ENCODE assay signal across 10 cellular contexts in genomic region chr15:40407343-40407990, GRCh38. TPM values are rescaled to one million over a fixed set of nuclear protein-coding genes. Genes with fewer than 3 reads are reported as not detected.
DNase-seq lines count a peak whose midpoint lies in the region; ATAC-seq and TF ChIP-seq lines count a peak whose summit lies in the region.
"Had no signal": no experiment of that assay in that cellular context is flagged by ENCODE, and none has a peak within 500 bp of the region (broad histone marks: within the 10 kb centered on the region; RNA-seq: fewer than 3 reads in every experiment).

No MANE protein-coding gene starts in this region.

- H3K79me2 ChIP-seq in MM.1S (ENCODE audit: low read length): peaks cover 33% of the 10 kb centered on the region
- H3K79me2 ChIP-seq in hepatocyte: peaks cover 22% of the 10 kb centered on the region

- H3K4me1 ChIP-seq in MM.1S (ENCODE audit: low read length) (peaks cover 36% of the 10 kb centered on the region), hepatocyte (ENCODE audit: insufficient read depth) (peaks cover 18% of the 10 kb centered on the region)

- H2AFZ ChIP-seq in MM.1S (ENCODE audit: low read length) (no peak overlapping the region), hepatocyte (no peak overlapping the region)

- in situ Hi-C loops in GM13977 (cut with MboI; ENCODE audit: low pct_unique_long_range_greater_than_20kb, low sequenced_read_pairs, unreplicated experiment): loop anchor here (25.0 kb wide), 1 partner anchor 370 kb away; the partner anchor contains the start of gene SRP14

- H3K9me3 ChIP-seq in MM.1S (replicated peaks; ENCODE audit: insufficient read depth, low read length) (no peaks in the 10 kb centered on the region), hepatocyte (ENCODE audit: low read depth) (no peaks in the 10 kb centered on the region)

- no peaks in the 10 kb centered on the region for H4K20me1 ChIP-seq in MM.1S (ENCODE audit: insufficient read depth, low read length)
- H4K20me1 ChIP-seq in hepatocyte (ENCODE audit: insufficient read depth, poor library complexity, severe bottlenecking): no peaks in the 10 kb centered on the region

- H3K9me2 ChIP-seq in MM.1S (replicated peaks; ENCODE audit: insufficient read depth, low read length): no peaks in the 10 kb centered on the region
- H3K9me2 ChIP-seq in hepatocyte (replicated peaks; ENCODE audit: insufficient read depth): no peaks in the 10 kb centered on the region

- TF ChIP-seq CTCF in GM13977 (IDR thresholded peaks at IDR 0.05; ENCODE audit: extremely low read depth, insufficient read depth, missing control alignments) (no peak), MM.1S (IDR thresholded peaks at IDR 0.05; ENCODE audit: low read length) (no peak), hepatocyte (IDR thresholded peaks at IDR 0.05; ENCODE audit: poor library complexity) (no peak)

- peak overlapping the region; percentile 61 for H3K27ac ChIP-seq in MM.1S (ENCODE audit: low read length)
- H3K27ac ChIP-seq in hepatocyte: no peak overlapping the region

- H3K36me3 ChIP-seq in MM.1S (replicated peaks; ENCODE audit: insufficient read depth, low read length) (peaks cover 7% of the 10 kb centered on the region), hepatocyte (replicated peaks; ENCODE audit: insufficient read depth, low read depth) (no peaks in the 10 kb centered on the region)

- WGBS in hepatocyte (ENCODE audit: low lambda C conversion rate, missing lambda C conversion rate): 92% methylated on average over 8 of the region's 8 CpGs

- peaks cover 27% of the 10 kb centered on the region for H3F3A ChIP-seq in MM.1S (ENCODE audit: insufficient read depth, low read length)

- H3K27me3 ChIP-seq in MM.1S (replicated peaks; ENCODE audit: insufficient read depth, low read length): no peaks in the 10 kb centered on the region
- H3K27me3 ChIP-seq in hepatocyte: no peaks in the 10 kb centered on the region

- peak overlapping the region; percentile 93 for H3K4me2 ChIP-seq in MM.1S (ENCODE audit: low read depth, low read length)
- peak overlapping the region; percentile 92 for H3K4me2 ChIP-seq in hepatocyte

- ATAC-seq in GM21576 (IDR thresholded peaks at IDR 0.05; ENCODE audit: unreplicated experiment) (peak; percentile 54), GM19455 (IDR thresholded peaks at IDR 0.05; ENCODE audit: unreplicated experiment) (no peak)

- peak overlapping the region; percentile 6; the same call in 1 of the 2 replicates for H3K9ac ChIP-seq in MM.1S (ENCODE audit: low read length)

- peak; percentile 88 for DNase-seq in GM13977 (ENCODE audit: low spot score)
- DNase-seq in MM.1S: peak; percentile 60
- no peak for DNase-seq in hepatocyte (ENCODE audit: low spot score)
- DNase-seq in cerebellar nuclear complex (lab: John Stamatoyannopoulos, UW): no peak
- no peak for DNase-seq in hippocampal formation (lab: John Stamatoyannopoulos, UW)
- DNase-seq in DMS114 treated with DMSO at 0.1 percent for 48 hours (lab: John Stamatoyannopoulos, UW; ENCODE audit: unreplicated experiment): no peak
- DNase-seq: T-helper 9 cell had no signal

- H3K4me3 ChIP-seq in MM.1S (ENCODE audit: low read length): peak overlapping the region; percentile 6; the same call in 1 of the 2 replicates
- H3K4me3 ChIP-seq in hepatocyte: no peak overlapping the region

RNA-seq across cellular contexts. Expression of gene IVD, which starts 1.9 kb away (rescaled TPM):
- 27.1 and 31.5 TPM in 2 replicates for total RNA-seq in hepatocyte
- polyA plus RNA-seq in hepatocyte: 56.6 and 71.6 TPM in 2 replicates

RNA-seq across cellular contexts. Expression of gene KNSTRN, which starts 24.9 kb away (rescaled TPM):
- 22.9 and 24.0 TPM in 2 replicates for total RNA-seq in hepatocyte
- 14.0 and 14.9 TPM in 2 replicates for polyA plus RNA-seq in hepatocyte

RNA-seq across cellular contexts. Expression of gene BAHD1, which starts 33.3 kb away (rescaled TPM):
- total RNA-seq in hepatocyte: 10.6 and 17.2 TPM in 2 replicates
- 12.3 and 13.9 TPM in 2 replicates for polyA plus RNA-seq in hepatocyte

RNA-seq across cellular contexts. Expression of gene DISP2, which starts 49.4 kb away (rescaled TPM):
- total RNA-seq in hepatocyte: 0.12 and 1.0 TPM in 2 replicates
- polyA plus RNA-seq in hepatocyte: 0.93 and 1.5 TPM in 2 replicates

RNA-seq across cellular contexts. Expression of gene PHGR1, which starts 56.6 kb away (rescaled TPM):
- 49.8 and 76.1 TPM in 2 replicates for total RNA-seq in hepatocyte
- 207 and 222 TPM in 2 replicates for polyA plus RNA-seq in hepatocyte
- total RNA-seq: fibroblast of villous mesenchyme had no signal

Comparison
In these comparisons a context has a peak if more than half of its experiments do, and no peak if none do; other contexts are left out.
1. DNase-seq: peak in GM13977 (single experiment) and MM.1S (single experiment); none in hepatocyte (single experiment), cerebellar nuclear complex (0 of 2), hippocampal formation (0 of 2) and DMS114 treated with DMSO at 0.1 percent for 48 hours (single experiment).